In the genomic region with DNA sequence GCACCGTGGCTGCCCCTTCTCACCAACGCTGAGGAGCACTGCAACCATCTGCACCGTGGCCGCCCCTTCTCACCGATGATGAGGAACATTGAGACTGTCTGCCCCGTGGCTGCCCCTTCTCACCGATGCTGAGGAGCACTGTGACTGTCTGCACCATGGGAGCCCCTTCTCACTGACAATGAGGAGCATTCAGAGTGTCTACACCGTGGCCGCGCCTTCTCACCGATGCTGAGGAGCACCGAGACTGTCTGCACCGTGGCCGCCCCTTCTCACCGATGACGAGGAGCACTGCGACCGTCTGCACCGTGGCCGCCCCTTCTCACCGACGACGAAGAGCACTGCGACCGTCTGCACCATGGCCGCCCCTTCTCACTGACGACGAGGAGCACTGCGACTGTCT, we compare ENCODE assay signal across 7 cellular contexts.
DNase-seq lines count a peak whose midpoint lies in the region; ATAC-seq, FAIRE-seq and TF ChIP-seq lines count a peak whose summit lies in the region.
"Not testable (repeated sequence)": the region's sequence is repeated elsewhere in the genome, so short reads cannot be mapped to it uniquely, and the experiment has no call there.

No MANE protein-coding gene starts in this region.

- ATAC-seq in RWPE2 (ENCODE audit: low read depth); K562; Right ventricle myocardium superior (ENCODE audit: poor library complexity); left cardiac atrium; right cardiac atrium; mucosa of descending colon: not testable (repeated sequence)

- not testable (repeated sequence) for H3K36me3 ChIP-seq in RWPE2 (ENCODE audit: low read depth); K562 (ENCODE audit: control insufficient read depth, insufficient read depth, low read length); mucosa of descending colon (ENCODE audit: low read depth); spleen

- 23% methylated on average over 16 of the region's 29 CpGs for WGBS in K562 (ENCODE audit: insufficient coverage, low coverage, missing lambda C conversion rate)
- 74% methylated on average over 21 of the region's 29 CpGs for WGBS in right cardiac atrium
- 57 to 89% (median 73%) methylated on average over 6 to 22 of the region's 29 CpGs; no CpG with 5 or more reads in 1 of the 5 donors for WGBS in spleen, 5 donors

- TF ChIP-seq CTCF in RWPE2 (IDR thresholded peaks at IDR 0.05; ENCODE audit: poor library complexity, severe bottlenecking); K562 (IDR thresholded peaks at IDR 0.05 in 2 of 3, conservative IDR thresholded peaks at IDR 0.05 in 1 of 3; ENCODE audit: insufficient read depth in 2 of 3, low read depth in 1 of 3, low read length in 3 of 3); mucosa of descending colon (IDR thresholded peaks at IDR 0.05); spleen (IDR thresholded peaks at IDR 0.05 in 8 of 11, conservative IDR thresholded peaks at IDR 0.05 in 3 of 11): not testable (repeated sequence)

- not testable (repeated sequence) for H2AFZ ChIP-seq in K562 (ENCODE audit: low read depth, low read length)

- H3K9me1 ChIP-seq in K562 (ENCODE audit: control insufficient read depth, insufficient read depth, low read length): not testable (repeated sequence)

- H3K79me2 ChIP-seq in K562 (ENCODE audit: control insufficient read depth, insufficient read depth, low read length): not testable (repeated sequence)

- intact Hi-C loops in K562 (cut with micrococcal nuclease); Right ventricle myocardium superior (cut with DNase I); left cardiac atrium (cut with DNase I); right cardiac atrium (cut with DNase I); mucosa of descending colon (cut with DNase I, micrococcal nuclease); spleen (cut with DNase I; ENCODE audit: low total_unique reads): not testable (repeated sequence)

- CTCF ChIA-PET in K562 (lab: Yijun Ruan, JAX; ENCODE audit: low intra/inter-chr PET ratio): not testable (repeated sequence)

- H3K4me2 ChIP-seq in K562 (ENCODE audit: insufficient read depth, low read length): not testable (repeated sequence)

- FAIRE-seq in K562 (lab: Jason Lieb, UNC): not testable (repeated sequence)

- TF ChIP-seq EP300 in K562 (IDR thresholded peaks at IDR 0.05; ENCODE audit: low read length): not testable (repeated sequence)

- not testable (repeated sequence) for H3K9me3 ChIP-seq in RWPE2 (ENCODE audit: severe bottlenecking); K562 (replicated peaks; ENCODE audit: control insufficient read depth, insufficient read depth, low read depth, low read length); right cardiac atrium (ENCODE audit: control insufficient read depth, low read length); mucosa of descending colon; spleen

- in situ Hi-C loops in K562 (cut with MboI): not testable (repeated sequence)

- DNase-seq in RWPE2 (ENCODE audit: low spot score) (peak; percentile 50), Right ventricle myocardium superior (peak; percentile 32), left cardiac atrium (peak; percentile 7), right cardiac atrium (peak in 2 of 3 donors; percentile 27), mucosa of descending colon (peak in 2 of 3 donors; percentile 8 to 45), spleen (peak; percentile 48)
- DNase-seq in K562 (ENCODE audit: extremely low read depth in 1 of 4, low spot score in 3 of 4): not testable (repeated sequence)

- not testable (repeated sequence) for H3K4me3 ChIP-seq in RWPE2 (ENCODE audit: severe bottlenecking); K562; right cardiac atrium (ENCODE audit: low read length); mucosa of descending colon; spleen

- not testable (repeated sequence) for H4K20me1 ChIP-seq in K562 (replicated peaks; ENCODE audit: control insufficient read depth, insufficient read depth, low read length)

- TF ChIP-seq POLR2A in K562 (conservative IDR thresholded peaks at IDR 0.05); spleen (IDR thresholded peaks at IDR 0.05): not testable (repeated sequence)

- H3K9ac ChIP-seq in K562 (ENCODE audit: insufficient read depth in 1 of 2, low read depth in 2 of 2, low read length in 2 of 2): not testable (repeated sequence)

- H3K27me3 ChIP-seq in RWPE2 (ENCODE audit: insufficient read depth, poor library complexity, severe bottlenecking); right cardiac atrium (ENCODE audit: control insufficient read depth, insufficient read depth); spleen (replicated peaks in 1 of 7): not testable (repeated sequence)
- peaks cover 0 to 16% of the 10 kb centered on the region in 2 experiments; a peak in 2 of 5 replicates for H3K27me3 ChIP-seq in K562 (ENCODE audit: control insufficient read depth in 2 of 2, insufficient read depth in 2 of 2, low read length in 2 of 2)

- not testable (repeated sequence) for H3K27ac ChIP-seq in RWPE2 (ENCODE audit: poor library complexity, severe bottlenecking); K562 (ENCODE audit: extremely low read depth, low read depth, low read length); right cardiac atrium (ENCODE audit: low read length); spleen

- POLR2A ChIA-PET in K562 (lab: Yijun Ruan, JAX): not testable (repeated sequence)

- BruUV-seq in K562 (replicated peaks; lab: Mats Ljungman, UMichigan): not testable (repeated sequence)

- not testable (repeated sequence) for H3K4me1 ChIP-seq in RWPE2 (ENCODE audit: insufficient read depth, poor library complexity, severe bottlenecking); K562 (replicated peaks in 1 of 2; ENCODE audit: control insufficient read depth in 2 of 2, insufficient read depth in 2 of 2, low read length in 2 of 2); right cardiac atrium (ENCODE audit: control insufficient read depth, insufficient read depth, low read length); mucosa of descending colon (ENCODE audit: low read depth); spleen

- TF ChIP-seq RAD21 in K562 (CRISPR knock-in tag; conservative IDR thresholded peaks at IDR 0.05 in 1 of 2, IDR thresholded peaks at IDR 0.05 in 1 of 2): not testable (repeated sequence)

TF ChIP-seq in K562, 482 proteins besides CTCF, POLR2A, EP300 and RAD21:
- TF ChIP-seq ZNF263 (CRISPR knock-in tag; IDR thresholded peaks at IDR 0.05; ENCODE audit: borderline replicate concordance): peak; percentile 28; the same call in 1 of the 2 replicates
TF ChIP-seq in K562: peak in this region for 1; not testable (repeated sequence) for 481.
